Comparison of ENCODE assay signal across 1 cellular context in the genomic region with DNA sequence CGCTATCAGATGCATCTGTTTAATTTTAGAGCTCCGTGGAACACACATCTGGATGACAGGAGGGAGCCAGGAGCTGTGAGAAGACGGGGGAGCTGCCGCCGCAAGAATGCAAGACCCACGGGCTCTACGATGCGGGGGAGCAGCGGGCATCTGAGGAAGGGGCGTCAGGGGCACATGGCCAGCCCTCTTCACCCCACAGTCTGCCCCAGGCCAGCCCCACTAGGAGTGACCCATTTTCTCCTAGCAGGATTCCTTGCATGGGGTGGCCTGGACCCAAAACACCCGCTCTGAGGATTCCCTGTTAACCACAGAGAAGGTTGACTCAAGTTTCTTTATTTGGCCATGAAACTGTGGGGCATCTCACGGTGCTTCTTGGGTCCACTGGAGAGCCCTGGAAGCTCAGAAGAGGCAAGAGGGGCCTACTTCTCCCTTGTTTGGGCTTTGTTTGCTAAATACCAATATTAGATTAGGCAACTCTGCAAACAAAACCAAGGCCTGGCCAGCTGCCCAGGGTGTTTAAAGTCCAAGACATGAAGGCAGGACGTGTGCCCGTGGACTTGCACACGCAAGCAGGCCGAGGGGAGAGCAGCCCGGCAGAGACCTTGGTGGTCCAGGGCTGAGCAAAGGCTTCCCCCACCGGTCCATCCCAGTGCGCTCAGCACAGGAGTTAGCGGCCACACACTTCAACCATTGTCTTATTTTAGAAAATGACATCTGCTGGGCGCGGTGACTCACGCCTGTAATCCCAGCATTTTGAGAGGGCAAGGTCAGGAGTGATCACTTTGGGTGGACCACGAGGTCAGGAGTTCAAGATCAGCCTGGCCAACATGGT.
A peak's percentile ranks its signal among the peaks of the same experiment; 100 is the strongest.
TF ChIP-seq lines count a peak whose summit lies in the region.

No MANE protein-coding gene starts in this region.

TF ChIP-seq in HepG2, 621 proteins besides CTCF, POLR2A, EP300 and RAD21 (continued from another document and continues in another):
- TF ChIP-seq, protein P1, sequence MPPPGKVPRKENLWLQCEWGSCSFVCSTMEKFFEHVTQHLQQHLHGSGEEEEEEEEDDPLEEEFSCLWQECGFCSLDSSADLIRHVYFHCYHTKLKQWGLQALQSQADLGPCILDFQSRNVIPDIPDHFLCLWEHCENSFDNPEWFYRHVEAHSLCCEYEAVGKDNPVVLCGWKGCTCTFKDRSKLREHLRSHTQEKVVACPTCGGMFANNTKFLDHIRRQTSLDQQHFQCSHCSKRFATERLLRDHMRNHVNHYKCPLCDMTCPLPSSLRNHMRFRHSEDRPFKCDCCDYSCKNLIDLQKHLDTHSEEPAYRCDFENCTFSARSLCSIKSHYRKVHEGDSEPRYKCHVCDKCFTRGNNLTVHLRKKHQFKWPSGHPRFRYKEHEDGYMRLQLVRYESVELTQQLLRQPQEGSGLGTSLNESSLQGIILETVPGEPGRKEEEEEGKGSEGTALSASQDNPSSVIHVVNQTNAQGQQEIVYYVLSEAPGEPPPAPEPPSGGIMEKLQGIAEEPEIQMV (CRISPR knock-in tag; IDR thresholded peaks at IDR 0.05; ENCODE audit: low read depth) = no peak
- TF ChIP-seq CEBPG (CRISPR knock-in tag; IDR thresholded peaks at IDR 0.05) (peak; percentile 91), TEAD3 (CRISPR knock-in tag; optimal IDR thresholded peaks at IDR 0.05; ENCODE audit: borderline replicate concordance) (peak; percentile 92), ATF7 (IDR thresholded peaks at IDR 0.05) (peak; percentile 33; the same call in 1 of the 2 replicates), ATF7 (CRISPR knock-in tag; IDR thresholded peaks at IDR 0.05) (peak; percentile 72), TBP (CRISPR knock-in tag; IDR thresholded peaks at IDR 0.05) (0 out of 2 replicates have a peak, but pooled peaks have one; percentile 29), ZSCAN21 (CRISPR knock-in tag; IDR thresholded peaks at IDR 0.05; ENCODE audit: borderline replicate concordance) (peak; percentile 62; the same call in 1 of the 2 replicates), MED1 (CRISPR knock-in tag; IDR thresholded peaks at IDR 0.05) (peak; percentile 99), ZNF33A (CRISPR knock-in tag; IDR thresholded peaks at IDR 0.05; ENCODE audit: borderline replicate concordance) (no peak), ZNF225 (CRISPR knock-in tag; IDR thresholded peaks at IDR 0.05) (no peak; the same call in 1 of the 2 replicates), IRX3 (CRISPR knock-in tag; IDR thresholded peaks at IDR 0.05; ENCODE audit: borderline replicate concordance, low read depth) (no peak), CBX1 (IDR thresholded peaks at IDR 0.05; ENCODE audit: low read depth) (no peak), ZNF883 (CRISPR knock-in tag; IDR thresholded peaks at IDR 0.05; ENCODE audit: not compliant biosample characterization) (no peak), IKZF4 (CRISPR knock-in tag; IDR thresholded peaks at IDR 0.05; ENCODE audit: borderline replicate concordance, low read depth, not compliant biosample characterization) (no peak), ZNF530 (CRISPR knock-in tag; IDR thresholded peaks at IDR 0.05; ENCODE audit: low read depth) (no peak), AGO2 (optimal IDR thresholded peaks at IDR 0.05; ENCODE audit: low read depth, low read length) (peak; percentile 68), TRIM24 (CRISPR knock-in tag; IDR thresholded peaks at IDR 0.05) (no peak), AGO1 (IDR thresholded peaks at IDR 0.05; ENCODE audit: low read depth, low read length, poor library complexity, severe bottlenecking) (no peak), ZNF747 (CRISPR knock-in tag; IDR thresholded peaks at IDR 0.05; ENCODE audit: borderline replicate concordance) (peak; percentile 35; the same call in 1 of the 2 replicates), SP140L (CRISPR knock-in tag; IDR thresholded peaks at IDR 0.05; ENCODE audit: borderline replicate concordance) (no peak), ZNF138 (CRISPR knock-in tag; IDR thresholded peaks at IDR 0.05; ENCODE audit: low read depth) (no peak), ZNF558 (CRISPR knock-in tag; IDR thresholded peaks at IDR 0.05; ENCODE audit: borderline replicate concordance) (0 out of 2 replicates have a peak, but pooled peaks have one; percentile 42), ZNF557 (CRISPR knock-in tag; IDR thresholded peaks at IDR 0.05) (0 out of 2 replicates have a peak, but pooled peaks have one; percentile 47), MAZ (IDR thresholded peaks at IDR 0.05; ENCODE audit: borderline replicate concordance, low read depth, low read length) (peak; percentile 18; the same call in 1 of the 2 replicates), MAZ (CRISPR knock-in tag; IDR thresholded peaks at IDR 0.05; ENCODE audit: low read depth) (peak; percentile 67; the same call in 1 of the 2 replicates), ETV6 (CRISPR knock-in tag; conservative IDR thresholded peaks at IDR 0.05) (peak; percentile 70; the same call in 1 of the 2 replicates), KDM5A (IDR thresholded peaks at IDR 0.05; ENCODE audit: borderline replicate concordance, low read length) (no peak; the same call in 1 of the 2 replicates), HMGA1 (CRISPR knock-in tag; conservative IDR thresholded peaks at IDR 0.05) (no peak), YEATS4 (CRISPR knock-in tag; IDR thresholded peaks at IDR 0.05; ENCODE audit: borderline replicate concordance) (peak; percentile 79)
- TF ChIP-seq, protein P2, sequence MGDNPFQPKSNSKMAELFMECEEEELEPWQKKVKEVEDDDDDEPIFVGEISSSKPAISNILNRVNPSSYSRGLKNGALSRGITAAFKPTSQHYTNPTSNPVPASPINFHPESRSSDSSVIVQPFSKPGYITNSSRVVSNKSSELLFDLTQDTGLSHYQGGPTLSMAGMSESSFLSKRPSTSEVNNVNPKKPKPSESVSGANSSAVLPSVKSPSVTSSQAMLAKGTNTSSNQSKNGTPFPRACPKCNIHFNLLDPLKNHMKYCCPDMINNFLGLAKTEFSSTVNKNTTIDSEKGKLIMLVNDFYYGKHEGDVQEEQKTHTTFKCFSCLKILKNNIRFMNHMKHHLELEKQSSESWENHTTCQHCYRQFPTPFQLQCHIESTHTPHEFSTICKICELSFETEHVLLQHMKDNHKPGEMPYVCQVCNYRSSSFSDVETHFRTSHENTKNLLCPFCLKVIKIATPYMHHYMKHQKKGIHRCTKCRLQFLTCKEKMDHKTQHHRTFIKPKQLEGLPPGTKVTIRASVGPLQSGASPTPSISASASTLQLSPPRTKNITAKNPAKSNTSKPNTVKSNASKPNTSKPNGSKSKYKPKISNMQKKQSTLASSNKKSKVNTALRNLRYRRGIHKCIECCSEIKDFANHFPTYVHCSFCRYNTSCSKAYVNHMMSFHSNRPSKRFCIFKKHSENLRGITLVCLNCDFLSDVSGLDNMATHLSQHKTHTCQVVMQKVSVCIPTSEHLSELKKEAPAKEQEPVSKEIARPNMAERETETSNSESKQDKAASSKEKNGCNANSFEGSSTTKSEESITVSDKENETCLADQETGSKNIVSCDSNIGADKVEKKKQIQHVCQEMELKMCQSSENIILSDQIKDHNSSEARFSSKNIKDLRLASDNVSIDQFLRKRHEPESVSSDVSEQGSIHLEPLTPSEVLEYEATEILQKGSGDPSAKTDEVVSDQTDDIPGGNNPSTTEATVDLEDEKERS (CRISPR knock-in tag; IDR thresholded peaks at IDR 0.05) = peak; percentile 90
- TF ChIP-seq, protein P3, sequence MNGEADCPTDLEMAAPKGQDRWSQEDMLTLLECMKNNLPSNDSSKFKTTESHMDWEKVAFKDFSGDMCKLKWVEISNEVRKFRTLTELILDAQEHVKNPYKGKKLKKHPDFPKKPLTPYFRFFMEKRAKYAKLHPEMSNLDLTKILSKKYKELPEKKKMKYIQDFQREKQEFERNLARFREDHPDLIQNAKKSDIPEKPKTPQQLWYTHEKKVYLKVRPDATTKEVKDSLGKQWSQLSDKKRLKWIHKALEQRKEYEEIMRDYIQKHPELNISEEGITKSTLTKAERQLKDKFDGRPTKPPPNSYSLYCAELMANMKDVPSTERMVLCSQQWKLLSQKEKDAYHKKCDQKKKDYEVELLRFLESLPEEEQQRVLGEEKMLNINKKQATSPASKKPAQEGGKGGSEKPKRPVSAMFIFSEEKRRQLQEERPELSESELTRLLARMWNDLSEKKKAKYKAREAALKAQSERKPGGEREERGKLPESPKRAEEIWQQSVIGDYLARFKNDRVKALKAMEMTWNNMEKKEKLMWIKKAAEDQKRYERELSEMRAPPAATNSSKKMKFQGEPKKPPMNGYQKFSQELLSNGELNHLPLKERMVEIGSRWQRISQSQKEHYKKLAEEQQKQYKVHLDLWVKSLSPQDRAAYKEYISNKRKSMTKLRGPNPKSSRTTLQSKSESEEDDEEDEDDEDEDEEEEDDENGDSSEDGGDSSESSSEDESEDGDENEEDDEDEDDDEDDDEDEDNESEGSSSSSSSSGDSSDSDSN (CRISPR knock-in tag; IDR thresholded peaks at IDR 0.05) = peak; percentile 79
- TF ChIP-seq, protein P4, sequence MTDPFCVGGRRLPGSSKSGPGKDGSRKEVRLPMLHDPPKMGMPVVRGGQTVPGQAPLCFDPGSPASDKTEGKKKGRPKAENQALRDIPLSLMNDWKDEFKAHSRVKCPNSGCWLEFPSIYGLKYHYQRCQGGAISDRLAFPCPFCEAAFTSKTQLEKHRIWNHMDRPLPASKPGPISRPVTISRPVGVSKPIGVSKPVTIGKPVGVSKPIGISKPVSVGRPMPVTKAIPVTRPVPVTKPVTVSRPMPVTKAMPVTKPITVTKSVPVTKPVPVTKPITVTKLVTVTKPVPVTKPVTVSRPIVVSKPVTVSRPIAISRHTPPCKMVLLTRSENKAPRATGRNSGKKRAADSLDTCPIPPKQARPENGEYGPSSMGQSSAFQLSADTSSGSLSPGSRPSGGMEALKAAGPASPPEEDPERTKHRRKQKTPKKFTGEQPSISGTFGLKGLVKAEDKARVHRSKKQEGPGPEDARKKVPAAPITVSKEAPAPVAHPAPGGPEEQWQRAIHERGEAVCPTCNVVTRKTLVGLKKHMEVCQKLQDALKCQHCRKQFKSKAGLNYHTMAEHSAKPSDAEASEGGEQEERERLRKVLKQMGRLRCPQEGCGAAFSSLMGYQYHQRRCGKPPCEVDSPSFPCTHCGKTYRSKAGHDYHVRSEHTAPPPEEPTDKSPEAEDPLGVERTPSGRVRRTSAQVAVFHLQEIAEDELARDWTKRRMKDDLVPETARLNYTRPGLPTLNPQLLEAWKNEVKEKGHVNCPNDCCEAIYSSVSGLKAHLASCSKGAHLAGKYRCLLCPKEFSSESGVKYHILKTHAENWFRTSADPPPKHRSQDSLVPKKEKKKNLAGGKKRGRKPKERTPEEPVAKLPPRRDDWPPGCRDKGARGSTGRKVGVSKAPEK (CRISPR knock-in tag; IDR thresholded peaks at IDR 0.05; ENCODE audit: borderline replicate concordance) = no peak; the same call in 1 of the 2 replicates
- TF ChIP-seq, protein P5, sequence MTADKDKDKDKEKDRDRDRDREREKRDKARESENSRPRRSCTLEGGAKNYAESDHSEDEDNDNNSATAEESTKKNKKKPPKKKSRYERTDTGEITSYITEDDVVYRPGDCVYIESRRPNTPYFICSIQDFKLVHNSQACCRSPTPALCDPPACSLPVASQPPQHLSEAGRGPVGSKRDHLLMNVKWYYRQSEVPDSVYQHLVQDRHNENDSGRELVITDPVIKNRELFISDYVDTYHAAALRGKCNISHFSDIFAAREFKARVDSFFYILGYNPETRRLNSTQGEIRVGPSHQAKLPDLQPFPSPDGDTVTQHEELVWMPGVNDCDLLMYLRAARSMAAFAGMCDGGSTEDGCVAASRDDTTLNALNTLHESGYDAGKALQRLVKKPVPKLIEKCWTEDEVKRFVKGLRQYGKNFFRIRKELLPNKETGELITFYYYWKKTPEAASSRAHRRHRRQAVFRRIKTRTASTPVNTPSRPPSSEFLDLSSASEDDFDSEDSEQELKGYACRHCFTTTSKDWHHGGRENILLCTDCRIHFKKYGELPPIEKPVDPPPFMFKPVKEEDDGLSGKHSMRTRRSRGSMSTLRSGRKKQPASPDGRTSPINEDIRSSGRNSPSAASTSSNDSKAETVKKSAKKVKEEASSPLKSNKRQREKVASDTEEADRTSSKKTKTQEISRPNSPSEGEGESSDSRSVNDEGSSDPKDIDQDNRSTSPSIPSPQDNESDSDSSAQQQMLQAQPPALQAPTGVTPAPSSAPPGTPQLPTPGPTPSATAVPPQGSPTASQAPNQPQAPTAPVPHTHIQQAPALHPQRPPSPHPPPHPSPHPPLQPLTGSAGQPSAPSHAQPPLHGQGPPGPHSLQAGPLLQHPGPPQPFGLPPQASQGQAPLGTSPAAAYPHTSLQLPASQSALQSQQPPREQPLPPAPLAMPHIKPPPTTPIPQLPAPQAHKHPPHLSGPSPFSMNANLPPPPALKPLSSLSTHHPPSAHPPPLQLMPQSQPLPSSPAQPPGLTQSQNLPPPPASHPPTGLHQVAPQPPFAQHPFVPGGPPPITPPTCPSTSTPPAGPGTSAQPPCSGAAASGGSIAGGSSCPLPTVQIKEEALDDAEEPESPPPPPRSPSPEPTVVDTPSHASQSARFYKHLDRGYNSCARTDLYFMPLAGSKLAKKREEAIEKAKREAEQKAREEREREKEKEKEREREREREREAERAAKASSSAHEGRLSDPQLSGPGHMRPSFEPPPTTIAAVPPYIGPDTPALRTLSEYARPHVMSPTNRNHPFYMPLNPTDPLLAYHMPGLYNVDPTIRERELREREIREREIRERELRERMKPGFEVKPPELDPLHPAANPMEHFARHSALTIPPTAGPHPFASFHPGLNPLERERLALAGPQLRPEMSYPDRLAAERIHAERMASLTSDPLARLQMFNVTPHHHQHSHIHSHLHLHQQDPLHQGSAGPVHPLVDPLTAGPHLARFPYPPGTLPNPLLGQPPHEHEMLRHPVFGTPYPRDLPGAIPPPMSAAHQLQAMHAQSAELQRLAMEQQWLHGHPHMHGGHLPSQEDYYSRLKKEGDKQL (CRISPR knock-in tag; IDR thresholded peaks at IDR 0.05; ENCODE audit: low read depth) = peak; percentile 96
- TF ChIP-seq, protein P6, sequence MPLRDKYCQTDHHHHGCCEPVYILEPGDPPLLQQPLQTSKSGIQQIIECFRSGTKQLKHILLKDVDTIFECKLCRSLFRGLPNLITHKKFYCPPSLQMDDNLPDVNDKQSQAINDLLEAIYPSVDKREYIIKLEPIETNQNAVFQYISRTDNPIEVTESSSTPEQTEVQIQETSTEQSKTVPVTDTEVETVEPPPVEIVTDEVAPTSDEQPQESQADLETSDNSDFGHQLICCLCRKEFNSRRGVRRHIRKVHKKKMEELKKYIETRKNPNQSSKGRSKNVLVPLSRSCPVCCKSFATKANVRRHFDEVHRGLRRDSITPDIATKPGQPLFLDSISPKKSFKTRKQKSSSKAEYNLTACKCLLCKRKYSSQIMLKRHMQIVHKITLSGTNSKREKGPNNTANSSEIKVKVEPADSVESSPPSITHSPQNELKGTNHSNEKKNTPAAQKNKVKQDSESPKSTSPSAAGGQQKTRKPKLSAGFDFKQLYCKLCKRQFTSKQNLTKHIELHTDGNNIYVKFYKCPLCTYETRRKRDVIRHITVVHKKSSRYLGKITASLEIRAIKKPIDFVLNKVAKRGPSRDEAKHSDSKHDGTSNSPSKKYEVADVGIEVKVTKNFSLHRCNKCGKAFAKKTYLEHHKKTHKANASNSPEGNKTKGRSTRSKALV (CRISPR knock-in tag; IDR thresholded peaks at IDR 0.05) = peak; percentile 86; the same call in 1 of the 2 replicates
- TF ChIP-seq, protein P7, sequence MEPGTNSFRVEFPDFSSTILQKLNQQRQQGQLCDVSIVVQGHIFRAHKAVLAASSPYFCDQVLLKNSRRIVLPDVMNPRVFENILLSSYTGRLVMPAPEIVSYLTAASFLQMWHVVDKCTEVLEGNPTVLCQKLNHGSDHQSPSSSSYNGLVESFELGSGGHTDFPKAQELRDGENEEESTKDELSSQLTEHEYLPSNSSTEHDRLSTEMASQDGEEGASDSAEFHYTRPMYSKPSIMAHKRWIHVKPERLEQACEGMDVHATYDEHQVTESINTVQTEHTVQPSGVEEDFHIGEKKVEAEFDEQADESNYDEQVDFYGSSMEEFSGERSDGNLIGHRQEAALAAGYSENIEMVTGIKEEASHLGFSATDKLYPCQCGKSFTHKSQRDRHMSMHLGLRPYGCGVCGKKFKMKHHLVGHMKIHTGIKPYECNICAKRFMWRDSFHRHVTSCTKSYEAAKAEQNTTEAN (CRISPR knock-in tag; conservative IDR thresholded peaks at IDR 0.05) = peak; percentile 99
